In genomic region chr16:17106243-17106791, GRCh38 we compare ENCODE assay signal across 28 cellular contexts.
DNase-seq lines count a peak whose midpoint lies in the region; ATAC-seq and TF ChIP-seq lines count a peak whose summit lies in the region.
"Had no signal": no experiment of that assay in that cellular context is flagged by ENCODE, and none has a peak within 500 bp of the region (broad histone marks: within the 10 kb centered on the region; RNA-seq: fewer than 3 reads in every experiment).

No MANE protein-coding gene starts in this region.

- H4K20me1 ChIP-seq in GM23338 (replicated peaks; ENCODE audit: insufficient read depth) = no peaks in the 10 kb centered on the region
- no peaks in the 10 kb centered on the region for H4K20me1 ChIP-seq in neural progenitor cell (ENCODE audit: low read depth)

- no peak for TF ChIP-seq POLR2A in GM18505 (IDR thresholded peaks at IDR 0.05; ENCODE audit: borderline replicate concordance, extremely low read depth, insufficient read depth, insufficient read length)

- no peak overlapping the region for H3K4me3 Mint-ChIP-seq in GM23338
- no peak overlapping the region for H3K4me3 Mint-ChIP-seq in effector memory CD8-positive, alpha-beta T cell
- H3K4me3 Mint-ChIP-seq in neural progenitor cell = no peak overlapping the region
- H3K4me3 Mint-ChIP-seq: CD4-positive, CD25-positive, alpha-beta regulatory T cell; T-helper 1 cell treated with Interleukin-12 subunit alpha and Interleukin-12 subunit beta and Interleukin-4 antibody, amounts not matched to agents 30 μg/mL and 1 μg/mL, for 36 hours; type B pancreatic cell had no signal

- TF ChIP-seq CTCF in GM23338 (conservative IDR thresholded peaks at IDR 0.05; ENCODE audit: low read depth in 2 of 2) (no peak), neural progenitor cell (IDR thresholded peaks at IDR 0.05) (no peak)

- DNase-seq in CD1c-positive myeloid dendritic cell (ENCODE audit: extremely low spot score) (peak; percentile 3), GM23338 (ENCODE audit: low spot score) (peak; percentile 51), neural progenitor cell (ENCODE audit: low spot score) (peak; percentile 44), T-helper 9 cell (no peak)
- DNase-seq in effector memory CD8-positive, alpha-beta T cell = no peak
- DNase-seq in activated CD4-positive, alpha-beta T cell treated with anti-CD3 and anti-CD28 coated beads, Interleukin-2, amount 50 U/mL, for 1 hour = no peak
- DNase-seq: activated gamma-delta T cell; brain microvascular endothelial cell; CD4-positive, CD25-positive, alpha-beta regulatory T cell; DMS 273 treated with DMSO at 0.1 percent for 48 hours; effector memory CD4-positive, alpha-beta T cell; gastrocnemius medialis; kidney; lower lobe of right lung; MG63; NCI-H1417 treated with DMSO at 0.1 percent for 48 hours; NCI-H524; NK-92 treated with Interleukin-12 subunit alpha and Interleukin-12 subunit beta, amount 100 ng/mL, for 24 hours; Peyer's patch; spleen; stimulated activated CD4-positive, alpha-beta T cell treated with anti-CD3 and anti-CD28 coated beads, Interleukin-4, amount 100 ng/mL, for 4 hours had no signal

- H3K27ac ChIP-seq in GM23338 (ENCODE audit: low read depth) (0 out of 2 replicates have a peak overlapping the region, but pooled peaks have one; percentile 9), neural progenitor cell (peak overlapping the region; percentile 7)
- H3K27ac ChIP-seq: brain microvascular endothelial cell, esophagus muscularis mucosa, gastrocnemius medialis, lower lobe of right lung, Peyer's patch, SJSA1, spleen had no signal

- H3K27ac Mint-ChIP-seq in GM23338 (no peak overlapping the region), neural progenitor cell (peak overlapping the region; percentile 79)
- H3K27ac Mint-ChIP-seq in effector memory CD8-positive, alpha-beta T cell = peak overlapping the region; percentile 20 to 82
- H3K27ac Mint-ChIP-seq: T-helper 1 cell treated with Interleukin-12 subunit alpha and Interleukin-12 subunit beta and Interleukin-4 antibody, amounts not matched to agents 30 μg/mL and 1 μg/mL, for 36 hours; type B pancreatic cell had no signal

- H3K4me1 Mint-ChIP-seq in GM23338 (peaks cover 26% of the 10 kb centered on the region), neural progenitor cell (peaks cover 30% of the 10 kb centered on the region)
- H3K4me1 Mint-ChIP-seq in effector memory CD8-positive, alpha-beta T cell (ENCODE audit: low read depth in 2 of 2) = peaks cover 6 to 14% of the 10 kb centered on the region in 2 donors

- H3K4me1 ChIP-seq in GM23338 (ENCODE audit: insufficient read depth) (peaks cover 17% of the 10 kb centered on the region), neural progenitor cell (peaks cover 24% of the 10 kb centered on the region)
- H3K4me1 ChIP-seq: esophagus muscularis mucosa, gastrocnemius medialis, HAP-1, lower lobe of right lung, Peyer's patch had no signal

- H2AFZ ChIP-seq in GM23338 (no peak overlapping the region), neural progenitor cell (replicated peaks) (peak overlapping the region; percentile 93)

- peaks cover 13% of the 10 kb centered on the region for H3K27me3 Mint-ChIP-seq in GM23338 (ENCODE audit: insufficient read depth, low read depth, poor library complexity)
- H3K27me3 Mint-ChIP-seq in effector memory CD8-positive, alpha-beta T cell = no peaks in the 10 kb centered on the region
- H3K27me3 Mint-ChIP-seq in neural progenitor cell (ENCODE audit: insufficient read depth, low read depth) = peaks cover 5% of the 10 kb centered on the region
- H3K27me3 Mint-ChIP-seq: CD4-positive, CD25-positive, alpha-beta regulatory T cell; type B pancreatic cell had no signal

- H3K9me3 ChIP-seq in neural progenitor cell (ENCODE audit: low read depth) = no peaks in the 10 kb centered on the region
- H3K9me3 ChIP-seq: esophagus muscularis mucosa, gastrocnemius medialis, lower lobe of right lung, MG63, Peyer's patch, SJSA1, spleen had no signal

- H3K9me3 Mint-ChIP-seq in GM23338 (peaks cover 3% of the 10 kb centered on the region; the same call in 1 of the 3 replicates), neural progenitor cell (no peaks in the 10 kb centered on the region)
- no peaks in the 10 kb centered on the region for H3K9me3 Mint-ChIP-seq in effector memory CD8-positive, alpha-beta T cell
- H3K9me3 Mint-ChIP-seq: T-helper 1 cell treated with Interleukin-12 subunit alpha and Interleukin-12 subunit beta and Interleukin-4 antibody, amounts not matched to agents 30 μg/mL and 1 μg/mL, for 36 hours; type B pancreatic cell had no signal

- H3K9me2 ChIP-seq in GM23338 (ENCODE audit: insufficient read depth) = peaks cover 2% of the 10 kb centered on the region; the same call in 1 of the 2 replicates

- H3K4me2 ChIP-seq in GM23338 (no peak overlapping the region), neural progenitor cell (peak overlapping the region; percentile 49)

- H3F3A ChIP-seq in GM23338 (replicated peaks; ENCODE audit: low read depth) (no peaks in the 10 kb centered on the region), neural progenitor cell (ENCODE audit: low read depth) (peaks cover 6% of the 10 kb centered on the region)

- H3K36me3 ChIP-seq in GM23338 (ENCODE audit: insufficient read depth) (no peaks in the 10 kb centered on the region), neural progenitor cell (no peaks in the 10 kb centered on the region)
- H3K36me3 ChIP-seq: brain microvascular endothelial cell, gastrocnemius medialis, HAP-1, lower lobe of right lung, MG63, Peyer's patch, SJSA1 had no signal

- H3K27me3 ChIP-seq in GM23338 (ENCODE audit: insufficient read depth) (no peaks in the 10 kb centered on the region), neural progenitor cell (no peaks in the 10 kb centered on the region)
- H3K27me3 ChIP-seq: brain microvascular endothelial cell, esophagus muscularis mucosa, gastrocnemius medialis, MG63, Peyer's patch, SJSA1, spleen had no signal

- H3K79me2 ChIP-seq in GM23338 (replicated peaks; ENCODE audit: insufficient read depth) (no peaks in the 10 kb centered on the region), neural progenitor cell (ENCODE audit: low read depth) (no peaks in the 10 kb centered on the region)

- H3K4me3 ChIP-seq in GM23338 (no peak overlapping the region), neural progenitor cell (no peak overlapping the region)
- H3K4me3 ChIP-seq: esophagus muscularis mucosa, gastrocnemius medialis, HAP-1, lower lobe of right lung, MG63, Peyer's patch, SJSA1, spleen had no signal

- H3K9ac ChIP-seq in neural progenitor cell = no peak overlapping the region

- H3K36me3 Mint-ChIP-seq in GM23338 (ENCODE audit: low read depth) (peaks cover 6% of the 10 kb centered on the region; the same call in 2 of the 3 replicates), neural progenitor cell (peaks cover 4% of the 10 kb centered on the region)
- H3K36me3 Mint-ChIP-seq in effector memory CD8-positive, alpha-beta T cell (ENCODE audit: insufficient read depth) = peaks cover 2% of the 10 kb centered on the region
- H3K36me3 Mint-ChIP-seq: type B pancreatic cell had no signal

- ATAC-seq in GM23338 (peak; percentile 38), GM18505 (IDR thresholded peaks at IDR 0.05; ENCODE audit: unreplicated experiment) (no peak), HG03097 (IDR thresholded peaks at IDR 0.05; ENCODE audit: low FRiP score, unreplicated experiment) (no peak)
- no peak for ATAC-seq in effector memory CD8-positive, alpha-beta T cell (replicated peaks)
- ATAC-seq: gastrocnemius medialis, lower lobe of right lung had no signal

TF ChIP-seq in GM23338, 12 proteins besides CTCF, POLR2A, EP300 and RAD21 (continues in another document):
- TF ChIP-seq ZNF114 (CRISPR knock-in tag; IDR thresholded peaks at IDR 0.05) = no peak
- no peak for TF ChIP-seq REST (IDR thresholded peaks at IDR 0.05; ENCODE audit: unreplicated experiment)
- TF ChIP-seq ETS1 (IDR thresholded peaks at IDR 0.05) = no peak
- no peak for TF ChIP-seq JUNB (IDR thresholded peaks at IDR 0.05; ENCODE audit: unreplicated experiment)
- no peak for TF ChIP-seq NANOG (IDR thresholded peaks at IDR 0.05; ENCODE audit: borderline replicate concordance)

Comparison
In these comparisons a context has a peak if more than half of its experiments do, and no peak if none do; other contexts are left out.
1. DNase-seq: peak in CD1c-positive myeloid dendritic cell (single experiment), GM23338 (single experiment) and neural progenitor cell (single experiment); none in effector memory CD8-positive, alpha-beta T cell (0 of 3), activated CD4-positive, alpha-beta T cell treated with anti-CD3 and anti-CD28 coated beads, Interleukin-2, amount 50 U/mL, for 1 hour (single experiment) and T-helper 9 cell (single experiment).